ENCODE assay signal across 23 cellular contexts in genomic region chr19:2444251-2445002, GRCh38. TPM values are rescaled to one million over a fixed set of nuclear protein-coding genes. Genes with fewer than 3 reads are reported as not detected.
DNase-seq lines count a peak whose midpoint lies in the region; ATAC-seq, FAIRE-seq and TF ChIP-seq lines count a peak whose summit lies in the region.
"Had no signal": no experiment of that assay in that cellular context is flagged by ENCODE, and none has a peak within 500 bp of the region (broad histone marks: within the 10 kb centered on the region; RNA-seq: fewer than 3 reads in every experiment).

No MANE protein-coding gene starts in this region.

- no peak overlapping the region for H3K56ac ChIP-seq in H1 (replicated peaks; ENCODE audit: insufficient read length, low read depth, low read length)

- H3K4me1 ChIP-seq in HEK293 (ENCODE audit: control insufficient read depth, insufficient read depth, low read length) (no peaks in the 10 kb centered on the region), H1 (replicated peaks in 1 of 4; ENCODE audit: control insufficient read depth in 3 of 4, insufficient read depth in 4 of 4, low read length in 3 of 4) (peaks cover 0 to 7% (median 0%) of the 10 kb centered on the region in 4 experiments; a peak in 1 of 7 replicates), neuronal stem cell (ENCODE audit: control insufficient read depth in 2 of 2, insufficient read depth in 1 of 2, low read depth in 1 of 2, low read length in 2 of 2) (peaks cover 0 to 8% of the 10 kb centered on the region in 2 donors)
- H3K4me1 ChIP-seq: HAP-1 had no signal

- H3K14ac ChIP-seq in H1 (ENCODE audit: insufficient read length) (no peak overlapping the region), neuronal stem cell (ENCODE audit: low read length) (no peak overlapping the region)

- ATAC-seq in HG02588 (IDR thresholded peaks at IDR 0.05; ENCODE audit: unreplicated experiment) (no peak), GM21447 (IDR thresholded peaks at IDR 0.05; ENCODE audit: unreplicated experiment) (no peak)
- ATAC-seq: PC-3 had no signal

- peaks cover 4% of the 10 kb centered on the region; the same call in 1 of the 2 replicates for H3K23me2 ChIP-seq in H1 (ENCODE audit: low read depth, low read length)

- no peak for TF ChIP-seq CTCF in HEK293 (tag by site-specific recombination; IDR thresholded peaks at IDR 0.05)
- TF ChIP-seq CTCF in H1 (IDR thresholded peaks at IDR 0.05; ENCODE audit: control extremely low read depth in 1 of 3, insufficient read depth in 1 of 3, low read depth in 1 of 3, low read length in 3 of 3) = no peak
- no peak for TF ChIP-seq CTCF in type B pancreatic cell (conservative IDR thresholded peaks at IDR 0.05)

- CTCF ChIA-PET in HEK293 (lab: Yijun Ruan, JAX) (no interaction called here), H1 (lab: Charles Lee; ENCODE audit: partially characterized antibody) (interaction anchor here (0.6 to 1.5 kb wide), 3 partner anchors 22 to 167 kb away, joined by 3 to 4 read pairs (median 3); no protein-coding TSS in a partner anchor)

- H3K23ac ChIP-seq in H1 (ENCODE audit: insufficient read length) (no peak overlapping the region), neuronal stem cell (ENCODE audit: low read depth, low read length, poor library complexity) (no peak overlapping the region)

- POLR2A ChIA-PET in HEK293 (lab: Yijun Ruan, JAX) (interaction anchor here (1.9 kb wide), 1 partner anchor 32 kb away, joined by 6 read pairs; the partner anchor contains the start of gene GADD45B), H1 (lab: Charles Lee; ENCODE audit: partially characterized antibody) (interaction anchor here (9.5 kb wide), 1 partner anchor 17 kb away, joined by 84 read pairs; the partner anchor contains the start of gene TIMM13)

- H3K79me1 ChIP-seq in H1 (ENCODE audit: low read depth, low read length) (peaks cover 17% of the 10 kb centered on the region), neuronal stem cell (ENCODE audit: low read depth, low read length) (peaks cover 52% of the 10 kb centered on the region)

- H2AFZ ChIP-seq in H1 (ENCODE audit: low read length) (no peak overlapping the region), neuronal stem cell (ENCODE audit: low read length) (no peak overlapping the region)

- no peak overlapping the region for H3K27ac Mint-ChIP-seq in type B pancreatic cell
- H3K27ac Mint-ChIP-seq: CD4-positive, alpha-beta T cell had no signal

- DNase-seq in H1 (ENCODE audit: low read depth in 1 of 2, low spot score in 2 of 2) = no peak
- DNase-seq in neuronal stem cell (ENCODE audit: low spot score) = no peak
- DNase-seq in type B pancreatic cell (ENCODE audit: extremely low spot score, unreplicated experiment) = peak; percentile 69
- DNase-seq in NCI-H1105 (lab: John Stamatoyannopoulos, UW) = no peak
- DNase-seq: CD4-positive, alpha-beta T cell; Kasumi-1; NCI-H1092 treated with DMSO at 0.1 percent for 48 hours; NCI-H1436 treated with DMSO at 0.1 percent for 48 hours; NCI-H2107; NCI-H446; NCI-H524 treated with DMSO at 0.1 percent for 48 hours; NCI-H82; NK-92 treated with Interleukin-12 subunit alpha and Interleukin-12 subunit beta, amount 100 ng/mL, for 24 hours; PC-3; SHP77 treated with DMSO at 0.1 percent for 48 hours had no signal

- H4K20me1 ChIP-seq in H1 (replicated peaks in 1 of 2; ENCODE audit: control insufficient read depth in 1 of 2, insufficient read depth in 2 of 2, low read length in 2 of 2) = peaks cover 35 to 43% of the 10 kb centered on the region in 2 experiments

- H3K27me3 ChIP-seq in H1 (replicated peaks in 1 of 4; ENCODE audit: control insufficient read depth in 3 of 4, extremely low read depth in 1 of 4, insufficient read depth in 3 of 4, low read length in 3 of 4) (no peaks in the 10 kb centered on the region), neuronal stem cell (ENCODE audit: control insufficient read depth in 3 of 3, insufficient read depth in 3 of 3, low read depth in 1 of 3, low read length in 3 of 3) (no peaks in the 10 kb centered on the region)
- H3K27me3 ChIP-seq: BLaER1 treated with 17β-estradiol and CSF1 and Interleukin-3, amounts not matched to agents 10 nM and 100 nM had no signal

- H2AK5ac ChIP-seq in H1 (ENCODE audit: low read depth, low read length) (no peak overlapping the region), neuronal stem cell (ENCODE audit: low read depth, low read length) (no peak overlapping the region)

- peaks cover 3 to 59% of the 10 kb centered on the region in 2 experiments; a peak in 3 of 4 replicates for H3K79me2 ChIP-seq in H1 (ENCODE audit: control insufficient read depth in 1 of 2, insufficient read depth in 2 of 2, low read length in 2 of 2)

- H2BK12ac ChIP-seq in H1 (ENCODE audit: low read depth, low read length) (no peak overlapping the region), neuronal stem cell (ENCODE audit: low read length) (no peak overlapping the region)

- H2BK20ac ChIP-seq in H1 (ENCODE audit: low read length) = no peak overlapping the region

- H3K27ac ChIP-seq in HEK293 (ENCODE audit: extremely low read depth, low read depth, low read length) (no peak overlapping the region), H1 (ENCODE audit: low read depth, low read length) (no peak overlapping the region), neuronal stem cell (replicated peaks; ENCODE audit: low read length) (no peak overlapping the region)

- H3K9me3 ChIP-seq in HEK293 (ENCODE audit: control insufficient read depth, insufficient read depth, low read depth, low read length) (no peaks in the 10 kb centered on the region), H1 (ENCODE audit: insufficient read depth in 2 of 2, low read depth in 1 of 2, low read length in 1 of 2) (no peaks in the 10 kb centered on the region), neuronal stem cell (replicated peaks in 1 of 2; ENCODE audit: control insufficient read depth in 2 of 2, insufficient read depth in 1 of 2, low read depth in 1 of 2, low read length in 2 of 2) (no peaks in the 10 kb centered on the region)
- H3K9me3 ChIP-seq: BLaER1 treated with 17β-estradiol and CSF1 and Interleukin-3, amounts not matched to agents 10 nM and 100 nM; HAP-1 had no signal

- WGBS in H1 (ENCODE audit: extremely low coverage in 1 of 2, insufficient coverage in 1 of 2, insufficient read length in 1 of 2, insufficient replicate concordance in 2 of 2, low coverage in 1 of 2, low lambda C conversion rate in 2 of 2, missing lambda C conversion rate in 1 of 2), 2 experiments = 92% methylated on average over 34 of the region's 34 CpGs; no CpG with 5 or more reads in 1 of the 2 experiments
- no CpG with 5 or more reads among the region's 34 CpGs for whole genome bisulfite sequencing in neuronal stem cell (ENCODE audit: extremely low coverage in 2 of 2, insufficient read length in 2 of 2, insufficient replicate concordance in 1 of 2), 2 donors

- H3K9ac ChIP-seq in H1 (replicated peaks in 1 of 4; ENCODE audit: extremely low read depth in 1 of 4, low read depth in 3 of 4, low read length in 3 of 4) (no peak overlapping the region), neuronal stem cell (ENCODE audit: low read depth, low read length, poor library complexity) (no peak overlapping the region)

- peaks cover 7% of the 10 kb centered on the region for H3K36me3 Mint-ChIP-seq in type B pancreatic cell

- H3K4ac ChIP-seq in H1 (replicated peaks; ENCODE audit: insufficient read length, low read depth, low read length) (no peak overlapping the region), neuronal stem cell (ENCODE audit: low read length) (no peak overlapping the region)

- peaks cover 4% of the 10 kb centered on the region for H3K4me1 Mint-ChIP-seq in type B pancreatic cell (ENCODE audit: unreplicated experiment)

- H3K4me3 ChIP-seq in HEK293 (ENCODE audit: low read depth, low read length) (no peak overlapping the region), H1 (ENCODE audit: extremely low read depth in 1 of 4, insufficient read depth in 2 of 4, low read depth in 3 of 4, low read length in 4 of 4) (no peak overlapping the region), neuronal stem cell (ENCODE audit: low read length in 2 of 2) (no peak overlapping the region)
- H3K4me3 ChIP-seq: BLaER1 treated with 17β-estradiol and CSF1 and Interleukin-3, amounts not matched to agents 10 nM and 100 nM; HAP-1 had no signal

- peaks cover 10 to 69% of the 10 kb centered on the region in 2 experiments; a peak in 2 of 3 replicates for H3K36me3 ChIP-seq in HEK293 (ENCODE audit: control insufficient read depth in 2 of 2, insufficient read depth in 1 of 2, low read length in 2 of 2)
- peaks cover 6 to 35% (median 22%) of the 10 kb centered on the region in 4 experiments for H3K36me3 ChIP-seq in H1 (ENCODE audit: control insufficient read depth in 2 of 4, insufficient read depth in 4 of 4, low read length in 3 of 4)
- H3K36me3 ChIP-seq in neuronal stem cell (replicated peaks in 1 of 2; ENCODE audit: control insufficient read depth in 2 of 2, insufficient read depth in 2 of 2, low read length in 2 of 2) = peaks cover 36 to 67% of the 10 kb centered on the region in 2 donors

- TF ChIP-seq RAD21 in H1 (IDR thresholded peaks at IDR 0.05 in 1 of 2, conservative IDR thresholded peaks at IDR 0.05 in 1 of 2; ENCODE audit: low read depth in 2 of 2, low read length in 2 of 2) = no peak

- no peak overlapping the region for H4K91ac ChIP-seq in H1 (replicated peaks; ENCODE audit: insufficient read length, low read length)
- no peak overlapping the region for H4K91ac ChIP-seq in neuronal stem cell (ENCODE audit: low read depth, low read length, poor library complexity)

- H3K9me3 Mint-ChIP-seq in type B pancreatic cell = no peaks in the 10 kb centered on the region
- H3K9me3 Mint-ChIP-seq: CD4-positive, alpha-beta T cell had no signal

- TF ChIP-seq EP300 in H1 (IDR thresholded peaks at IDR 0.05; ENCODE audit: borderline replicate concordance in 1 of 2, low read depth in 2 of 2, low read length in 2 of 2) = no peak

- H4K8ac ChIP-seq in H1 (ENCODE audit: extremely low read depth, insufficient read depth, low read length) (peak overlapping the region; percentile 25; the same call in 1 of the 2 replicates), neuronal stem cell (ENCODE audit: low read depth, low read length) (no peak overlapping the region)

- no peak overlapping the region for H3K4me3 Mint-ChIP-seq in type B pancreatic cell
- H3K4me3 Mint-ChIP-seq: CD4-positive, alpha-beta T cell had no signal

- H2BK15ac ChIP-seq in H1 (ENCODE audit: low read length) = no peak overlapping the region
- no peak overlapping the region for H2BK15ac ChIP-seq in neuronal stem cell (ENCODE audit: low read length)

- no peaks in the 10 kb centered on the region for H3K27me3 Mint-ChIP-seq in type B pancreatic cell
- H3K27me3 Mint-ChIP-seq: CD4-positive, alpha-beta T cell had no signal

- H2BK120ac ChIP-seq in H1 (replicated peaks; ENCODE audit: low read depth, low read length) = no peak overlapping the region
- H2BK120ac ChIP-seq in neuronal stem cell (ENCODE audit: low read depth, low read length) = no peak overlapping the region

- no peak for FAIRE-seq in H1 (lab: Jason Lieb, UNC)
- FAIRE-seq: A204.1, D721Med, GM18507 had no signal

- H3K4me2 ChIP-seq in H1 (ENCODE audit: insufficient read depth in 1 of 2, low read depth in 2 of 2, low read length in 2 of 2) = no peak overlapping the region
- no peak overlapping the region for H3K4me2 ChIP-seq in neuronal stem cell (ENCODE audit: insufficient read depth, low read length, poor library complexity, severe bottlenecking)

- H4K5ac ChIP-seq in H1 (ENCODE audit: insufficient read length, low read depth, low read length) = no peak overlapping the region

- no peak overlapping the region for H3K18ac ChIP-seq in H1 (ENCODE audit: extremely low read depth, low read length)
- no peak overlapping the region for H3K18ac ChIP-seq in neuronal stem cell (ENCODE audit: low read length)

- H2BK5ac ChIP-seq in H1 (ENCODE audit: low read depth, low read length) (no peak overlapping the region), neuronal stem cell (ENCODE audit: low read length) (peak overlapping the region; percentile 2)

- no peak for TF ChIP-seq POLR2A in H1 (IDR thresholded peaks at IDR 0.05; ENCODE audit: control extremely low read depth in 1 of 2, low read depth in 2 of 2, low read length in 2 of 2)

RNA-seq across cellular contexts. Expression of gene LMNB2, which starts 12.3 kb away (rescaled TPM):
- 177 and 179 TPM in 2 replicates for total RNA-seq in H1 (2021; fragmentation: NEBNext Ultra II Directional; extraction: Animal tissue kit (Norgen Biotek cat#: 25700))
- 287 and 360 TPM in 2 replicates for polyA plus RNA-seq in H1 (2011; rRNA removed)
- polyA plus RNA-seq in H1 (2011; cell fraction: cytosol; rRNA removed) = 196 TPM
- polyA plus RNA-seq in H1 (2011; cell fraction: nucleus; rRNA removed) = 187 TPM
- polyA plus RNA-seq in H1 (2012, experiment 1 of 2) = 154 to 165 TPM (median 162 TPM) in 4 replicates
- polyA plus RNA-seq in H1 (2012, experiment 2 of 2) = 174 TPM
- polyA plus RNA-seq in H1 (2013, experiment 1 of 2) = 97.9 TPM
- polyA plus RNA-seq in H1 (2013, experiment 2 of 2) = 98.3 TPM
- 105 and 122 TPM in 2 replicates for polyA minus RNA-seq in H1 (2011; rRNA and poly(A)+ RNA removed)
- 69.9 TPM for polyA minus RNA-seq in H1 (2011; cell fraction: cytosol; rRNA and poly(A)+ RNA removed)
- polyA minus RNA-seq in H1 (2011; cell fraction: nucleus; rRNA and poly(A)+ RNA removed) = 36.0 TPM
- polyA plus RNA-seq in neuronal stem cell (2013, experiment 1 of 2) = 123 TPM
- polyA plus RNA-seq in neuronal stem cell (2013, experiment 2 of 2) = 124 TPM
- total RNA-seq in type B pancreatic cell (ENCODE audit: low replicate concordance) = 63.6 and 116 TPM in 2 replicates

RNA-seq across cellular contexts. Expression of gene TIMM13, which starts 17.0 kb away (rescaled TPM):
- 275 and 277 TPM in 2 replicates for total RNA-seq in H1 (2021; fragmentation: NEBNext Ultra II Directional; extraction: Animal tissue kit (Norgen Biotek cat#: 25700))
- polyA plus RNA-seq in H1 (2011; rRNA removed) = 270 and 410 TPM in 2 replicates
- polyA plus RNA-seq in H1 (2011; cell fraction: cytosol; rRNA removed) = 254 TPM
- polyA plus RNA-seq in H1 (2011; cell fraction: nucleus; rRNA removed) = 186 TPM
- polyA plus RNA-seq in H1 (2012, experiment 1 of 2) = 148 to 224 TPM (median 214 TPM) in 4 replicates
- 148 TPM for polyA plus RNA-seq in H1 (2012, experiment 2 of 2)
- 160 TPM for polyA plus RNA-seq in H1 (2013, experiment 1 of 2)
- polyA plus RNA-seq in H1 (2013, experiment 2 of 2) = 179 TPM
- 17.5 and 28.6 TPM in 2 replicates for polyA minus RNA-seq in H1 (2011; rRNA and poly(A)+ RNA removed)
- polyA minus RNA-seq in H1 (2011; cell fraction: cytosol; rRNA and poly(A)+ RNA removed) = 87.3 TPM
- 60.6 TPM for polyA minus RNA-seq in H1 (2011; cell fraction: nucleus; rRNA and poly(A)+ RNA removed)
- 75.3 TPM for polyA plus RNA-seq in neuronal stem cell (2013, experiment 1 of 2)
- polyA plus RNA-seq in neuronal stem cell (2013, experiment 2 of 2) = 72.7 TPM
- 132 and 139 TPM in 2 replicates for total RNA-seq in type B pancreatic cell (ENCODE audit: low replicate concordance)

RNA-seq across cellular contexts. Expression of gene GADD45B, which starts 31.5 kb away (rescaled TPM):
- total RNA-seq in H1 (2021; fragmentation: NEBNext Ultra II Directional; extraction: Animal tissue kit (Norgen Biotek cat#: 25700)) = 11.0 and 11.4 TPM in 2 replicates
- 7.4 and 12.1 TPM in 2 replicates for polyA plus RNA-seq in H1 (2011; rRNA removed)
- 12.6 TPM for polyA plus RNA-seq in H1 (2011; cell fraction: cytosol; rRNA removed)
- polyA plus RNA-seq in H1 (2011; cell fraction: nucleus; rRNA removed) = 18.4 TPM
- 4.8 to 6.5 TPM (median 5.8 TPM) in 4 replicates for polyA plus RNA-seq in H1 (2012, experiment 1 of 2)
- polyA plus RNA-seq in H1 (2012, experiment 2 of 2) = 5.3 TPM
- polyA plus RNA-seq in H1 (2013, experiment 1 of 2) = 7.8 TPM
- 8.5 TPM for polyA plus RNA-seq in H1 (2013, experiment 2 of 2)
- polyA minus RNA-seq in H1 (2011; rRNA and poly(A)+ RNA removed) = 7.5 and 8.3 TPM in 2 replicates
- polyA minus RNA-seq in H1 (2011; cell fraction: cytosol; rRNA and poly(A)+ RNA removed) = 13.9 TPM
- polyA minus RNA-seq in H1 (2011; cell fraction: nucleus; rRNA and poly(A)+ RNA removed) = 47.7 TPM
- polyA plus RNA-seq in neuronal stem cell (2013, experiment 1 of 2) = 3.0 TPM
- polyA plus RNA-seq in neuronal stem cell (2013, experiment 2 of 2) = 2.3 TPM
- total RNA-seq in type B pancreatic cell (ENCODE audit: low replicate concordance) = 31.1 and 67.3 TPM in 2 replicates
